In the genomic region with DNA sequence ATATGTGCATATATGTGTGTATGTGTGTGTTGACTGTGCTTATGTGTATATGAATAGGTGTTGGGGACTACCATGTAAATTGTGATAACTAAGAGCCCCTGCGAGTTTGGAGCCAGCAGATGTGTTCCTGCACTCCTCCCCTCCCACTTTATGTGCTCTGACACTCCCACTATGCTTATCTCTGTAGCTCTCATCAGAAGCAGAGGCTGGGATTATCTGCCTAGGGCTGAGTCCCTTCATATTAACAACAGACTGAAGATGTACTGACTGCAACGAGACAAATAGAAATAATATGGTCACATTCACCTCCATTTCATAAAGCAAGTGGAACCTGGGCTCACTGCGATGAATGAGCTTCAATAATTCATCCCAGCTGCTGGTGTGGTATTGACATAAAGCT, we compare ENCODE assay signal across 25 cellular contexts. TPM values are rescaled to one million over a fixed set of nuclear protein-coding genes. Genes with fewer than 3 reads are reported as not detected.
"Had no signal": no experiment of that assay in that cellular context is flagged by ENCODE, and none has a peak within 500 bp of the region (broad histone marks: within the 10 kb centered on the region; RNA-seq: fewer than 3 reads in every experiment).

No MANE protein-coding gene starts in this region.

- H3K27me3 ChIP-seq: gastrocnemius medialis, left lung, right atrium auricular region, spleen, upper lobe of right lung had no signal

- H3K4me1 ChIP-seq: esophagus squamous epithelium, gastrocnemius medialis, left lung, psoas muscle, right atrium auricular region, spleen had no signal

- H3K9me3 ChIP-seq: esophagus squamous epithelium, gastrocnemius medialis, left lung, psoas muscle, right atrium auricular region, spleen, upper lobe of right lung had no signal

- FAIRE-seq: bronchial epithelial cell, TTC549 had no signal

- H3K36me3 ChIP-seq: esophagus squamous epithelium, gastrocnemius medialis, left lung, right atrium auricular region, spleen, upper lobe of right lung had no signal

- H3K4me3 ChIP-seq: coronary artery, esophagus squamous epithelium, gastrocnemius medialis, left lung, lung, psoas muscle, right atrium auricular region, spleen, upper lobe of right lung had no signal

- ATAC-seq: activated T-cell treated with anti-CD3 and anti-CD28 coated beads, Interleukin-2, amount 50 U/mL, for 72 hours; gastrocnemius medialis; left lung; naive thymus-derived CD8-positive, alpha-beta T cell; psoas muscle had no signal

- H3K27ac ChIP-seq: coronary artery, esophagus squamous epithelium, gastrocnemius medialis, left lung, psoas muscle, right atrium auricular region, upper lobe of right lung had no signal

- DNase-seq: activated CD4-positive, alpha-beta memory T cell treated with anti-CD3 and anti-CD28 coated beads for 36 hours; activated CD4-positive, alpha-beta T cell treated with anti-CD3 and anti-CD28 coated beads for 4 hours; activated CD4-positive, CD25-positive, alpha-beta regulatory T cell; activated effector memory CD4-positive, alpha-beta T cell treated with Interleukin-2 at 50 U/mL for 16 hours; activated naive CD4-positive, alpha-beta T cell treated with anti-CD3 and anti-CD28 coated beads for 36 hours; activated naive CD8-positive, alpha-beta T cell treated with anti-CD3 and anti-CD28 coated beads, Interleukin-2, amount 10 ng/mL, durations not matched to agents 7 days and 5 days; activated T-cell treated with anti-CD3 and anti-CD28 coated beads, Interleukin-2, amount 50 U/mL, for 72 hours; amniotic stem cell; esophagus squamous epithelium; gastrocnemius medialis; hippocampal formation; kidney glomerular epithelial cell; left lung; naive thymus-derived CD8-positive, alpha-beta T cell; psoas muscle; spleen; stimulated activated CD4-positive, alpha-beta T cell treated with anti-CD3 and anti-CD28 coated beads, Interleukin-4, amount 100 ng/mL, for 24 hours; stimulated activated naive CD4-positive, alpha-beta T cell treated with Interleukin-2 at 50 U/mL for 16 hours; upper lobe of right lung had no signal

RNA-seq across cellular contexts. Expression of gene PCDH1, which starts 24.2 kb away (rescaled TPM):
- total RNA-seq: activated CD4-positive, alpha-beta memory T cell treated with anti-CD3 and anti-CD28 coated beads for 36 hours; activated naive CD4-positive, alpha-beta T cell treated with anti-CD3 and anti-CD28 coated beads for 36 hours; activated naive CD8-positive, alpha-beta T cell treated with anti-CD3 and anti-CD28 coated beads, Interleukin-2, amount 10 ng/mL, durations not matched to agents 7 days and 5 days; naive thymus-derived CD8-positive, alpha-beta T cell had no signal

RNA-seq across cellular contexts. Expression of gene PCDH12, which starts 55.6 kb away (rescaled TPM):
- total RNA-seq: naive thymus-derived CD8-positive, alpha-beta T cell; osteocyte had no signal
